ENCODE assay signal across 19 cellular contexts in genomic region chr9:126456802-126457547, GRCh38.
"Had no signal": no experiment of that assay in that cellular context is flagged by ENCODE, and none has a peak within 500 bp of the region (broad histone marks: within the 10 kb centered on the region; RNA-seq: fewer than 3 reads in every experiment).

No MANE protein-coding gene starts in this region.

- H3K36me3 Mint-ChIP-seq: immature natural killer cell had no signal

- H3K9me3 ChIP-seq: gastroesophageal sphincter, heart right ventricle, stomach, thoracic aorta, upper lobe of left lung had no signal

- H3K36me3 ChIP-seq: brain microvascular endothelial cell, thoracic aorta had no signal

- H3K9me3 Mint-ChIP-seq: activated CD4-positive, alpha-beta T cell treated with anti-CD3 and anti-CD28 coated beads, Interleukin-2, amount 10 ng/mL, durations not matched to agents 7 days and 5 days; activated naive CD8-positive, alpha-beta T cell treated with anti-CD3 and anti-CD28 coated beads, Interleukin-2, amount 50 U/mL, for 24 hours; activated T-helper 2 cell treated with anti-CD3 and anti-CD28 coated beads, Interferon-gamma antibody, Interleukin-2, Interleukin-4, amounts not matched to agents 10 μg/mL and 5 μg/mL and 100 μg/mL, durations not matched to agents 14 hours and 24 hours and 36 hours; immature natural killer cell; memory B cell; naive thymus-derived CD8-positive, alpha-beta T cell had no signal

- H3K27me3 Mint-ChIP-seq: activated naive CD8-positive, alpha-beta T cell treated with anti-CD3 and anti-CD28 coated beads, Interleukin-2, amount 50 U/mL, for 24 hours; memory B cell; naive thymus-derived CD8-positive, alpha-beta T cell had no signal

- H3K4me3 ChIP-seq: gastroesophageal sphincter, heart right ventricle, stomach, thoracic aorta, upper lobe of left lung had no signal

- H3K4me1 ChIP-seq: gastroesophageal sphincter, upper lobe of left lung had no signal

- H3K4me1 Mint-ChIP-seq: activated naive CD8-positive, alpha-beta T cell treated with anti-CD3 and anti-CD28 coated beads, Interleukin-2, amount 50 U/mL, for 24 hours; memory B cell had no signal

- H3K27ac Mint-ChIP-seq: activated CD4-positive, alpha-beta T cell treated with anti-CD3 and anti-CD28 coated beads, Interleukin-2, amount 10 ng/mL, durations not matched to agents 7 days and 5 days; activated naive CD8-positive, alpha-beta T cell treated with anti-CD3 and anti-CD28 coated beads, Interleukin-2, amount 50 U/mL, for 24 hours; activated T-helper 2 cell treated with anti-CD3 and anti-CD28 coated beads, Interferon-gamma antibody, Interleukin-2, Interleukin-4, amounts not matched to agents 10 μg/mL and 5 μg/mL and 100 μg/mL, durations not matched to agents 14 hours and 24 hours and 36 hours; immature natural killer cell; memory B cell had no signal

- ATAC-seq: activated CD4-positive, CD25-positive, alpha-beta regulatory T cell treated with anti-CD3 and anti-CD28 coated beads, Interleukin-2, amount 50 U/mL, for 24 hours; activated naive CD8-positive, alpha-beta T cell treated with anti-CD3 and anti-CD28 coated beads, Interleukin-2, amount 50 U/mL, for 24 hours; gastroesophageal sphincter; naive thymus-derived CD8-positive, alpha-beta T cell had no signal

- H3K27me3 ChIP-seq: brain microvascular endothelial cell, gastroesophageal sphincter, heart right ventricle, stomach, upper lobe of left lung had no signal

- H3K27ac ChIP-seq: brain microvascular endothelial cell, gastroesophageal sphincter, stomach, thoracic aorta, upper lobe of left lung had no signal

- DNase-seq: activated CD4-positive, alpha-beta T cell treated with anti-CD3 and anti-CD28 coated beads, Interleukin-2, amount 10 ng/mL, durations not matched to agents 7 days and 5 days; activated naive CD4-positive, alpha-beta T cell treated with Interleukin-2 at 50 U/mL for 16 hours; activated naive CD8-positive, alpha-beta T cell treated with anti-CD3 and anti-CD28 coated beads, Interleukin-2, amount 50 U/mL, for 24 hours; aorta; brain microvascular endothelial cell; central memory CD4-positive, alpha-beta T cell; immature natural killer cell; left ventricle myocardium superior; naive thymus-derived CD8-positive, alpha-beta T cell; stimulated activated CD4-positive, alpha-beta T cell treated with anti-CD3 and anti-CD28 coated beads, Interleukin-2, amount 100 ng/mL, for 48 hours; stomach; T-helper 1 cell; upper lobe of left lung had no signal

- H3K4me3 Mint-ChIP-seq: activated CD4-positive, alpha-beta T cell treated with anti-CD3 and anti-CD28 coated beads, Interleukin-2, amount 10 ng/mL, durations not matched to agents 7 days and 5 days; activated naive CD8-positive, alpha-beta T cell treated with anti-CD3 and anti-CD28 coated beads, Interleukin-2, amount 50 U/mL, for 24 hours; immature natural killer cell; memory B cell; naive thymus-derived CD8-positive, alpha-beta T cell had no signal
